In genomic region chr10:73625884-73626753, GRCh38 we compare ENCODE assay signal across 8 cellular contexts. TPM values are rescaled to one million over a fixed set of nuclear protein-coding genes. Genes with fewer than 3 reads are reported as not detected.
DNase-seq lines count a peak whose midpoint lies in the region; TF ChIP-seq lines count a peak whose summit lies in the region.

No MANE protein-coding gene starts in this region.

- WGBS in suprapubic skin = under 1% methylated on average over 37 of the region's 42 CpGs

- no peaks in the 10 kb centered on the region for H3K9me3 ChIP-seq in suprapubic skin

- DNase-seq in GM04504 (ENCODE audit: low read depth) (peak; percentile 95), HFFc6 (peak; percentile 96), NAMALWA (ENCODE audit: low spot score) (peak; percentile 96), SK-MEL-5 (ENCODE audit: low read depth, low spot score) (peak; percentile 95), glomerular endothelial cell (ENCODE audit: extremely low read depth, low read depth, low spot score) (peak; percentile 97), nucleus accumbens (lab: John Stamatoyannopoulos, UW) (peak; percentile 40 to 95 (median 80)), suprapubic skin (ENCODE audit: low spot score in 2 of 2) (peak; percentile 95)
- peak; percentile 92 for DNase-seq in activated naive CD4-positive, alpha-beta T cell treated with anti-CD3 and anti-CD28 coated beads, Interleukin-2, amount 50 U/mL, for 16 hours

- peaks cover 17% of the 10 kb centered on the region for H3K4me1 ChIP-seq in suprapubic skin

- no peaks in the 10 kb centered on the region; the same call in 1 of the 2 replicates for H3K27me3 Mint-ChIP-seq in HFFc6 (ENCODE audit: insufficient read depth)

- peaks cover 15% of the 10 kb centered on the region for H3K4me1 Mint-ChIP-seq in HFFc6 (ENCODE audit: low read depth)

- peak overlapping the region; percentile 95 for H3K4me3 ChIP-seq in suprapubic skin

- TF ChIP-seq CTCF in HFFc6 (IDR thresholded peaks at IDR 0.05) (no peak), suprapubic skin (IDR thresholded peaks at IDR 0.05) (no peak)

- peaks cover 8% of the 10 kb centered on the region for H3K36me3 Mint-ChIP-seq in HFFc6 (ENCODE audit: low read depth)

- in situ Hi-C loops in SK-MEL-5 (cut with HindIII; ENCODE audit: low pct_unique_long_range_greater_than_20kb, low sequenced_read_pairs) = no loop called here

- peak overlapping the region; percentile 92 for H3K27ac ChIP-seq in suprapubic skin

- no peaks in the 10 kb centered on the region for H3K9me3 Mint-ChIP-seq in HFFc6

- peak overlapping the region; percentile 94 for H3K4me3 Mint-ChIP-seq in HFFc6

- H3K27ac Mint-ChIP-seq in HFFc6 = peak overlapping the region; percentile 97

- TF ChIP-seq EP300 in suprapubic skin (IDR thresholded peaks at IDR 0.05) = no peak

- TF ChIP-seq POLR2A in suprapubic skin (IDR thresholded peaks at IDR 0.05) = peak in 1 of 2 donors; percentile 58

- H3K27me3 ChIP-seq in suprapubic skin = no peaks in the 10 kb centered on the region

- H3K36me3 ChIP-seq in suprapubic skin = no peaks in the 10 kb centered on the region

RNA-seq across cellular contexts. Expression of gene MYOZ1, which starts 15.2 kb away (rescaled TPM):
- total RNA-seq in HFFc6 (2021; fragmentation: NEBNext Ultra II Directional; extraction: Animal tissue kit (Norgen Biotek cat#: 25700)) = 1 to 10 TPM in 3 of 6 experiments, under 1 TPM in 3; 0.41 to 2.5 (median 0.90) TPM
- 0.21 TPM in 1 of 2 replicates, not detected in the other for total RNA-seq in SK-MEL-5 (2014; rRNA removed; shearing (Covaris generic))
- polyA plus RNA-seq in SK-MEL-5 (2015; cell fraction: cytosol; rRNA removed) = not detected in 2 replicates
- not detected in 2 replicates for polyA plus RNA-seq in SK-MEL-5 (2015; cell fraction: nucleus; rRNA removed)
- total RNA-seq in glomerular endothelial cell (not detected in 2 replicates), suprapubic skin (1 to 10 TPM in 1 of 4 donors, under 1 TPM in 1, not detected in 2; 0.73 to 1.3 TPM)

RNA-seq across cellular contexts. Expression of gene SYNPO2L, which starts 29.7 kb away (rescaled TPM):
- 1 to 10 TPM; 1.5 to 3.3 (median 1.6) TPM for total RNA-seq in HFFc6 (2021; fragmentation: NEBNext Ultra II Directional; extraction: Animal tissue kit (Norgen Biotek cat#: 25700))
- total RNA-seq in SK-MEL-5 (2014; rRNA removed; shearing (Covaris generic)) = not detected in 2 replicates
- not detected in 2 replicates for polyA plus RNA-seq in SK-MEL-5 (2015; cell fraction: cytosol; rRNA removed)
- not detected in 2 replicates for polyA plus RNA-seq in SK-MEL-5 (2015; cell fraction: nucleus; rRNA removed)
- total RNA-seq in glomerular endothelial cell (not detected in 2 replicates), suprapubic skin (not detected)

RNA-seq across cellular contexts. Expression of gene USP54, which starts 35.0 kb away (rescaled TPM):
- 10 to 100 TPM in 5 of 6 experiments, 1 to 10 TPM in 1; 9.1 to 12.9 (median 10.7) TPM for total RNA-seq in HFFc6 (2021; fragmentation: NEBNext Ultra II Directional; extraction: Animal tissue kit (Norgen Biotek cat#: 25700))
- 112 and 113 TPM in 2 replicates for total RNA-seq in SK-MEL-5 (2014; rRNA removed; shearing (Covaris generic))
- polyA plus RNA-seq in SK-MEL-5 (2015; cell fraction: cytosol; rRNA removed) = 46.2 and 69.4 TPM in 2 replicates
- polyA plus RNA-seq in SK-MEL-5 (2015; cell fraction: nucleus; rRNA removed) = 169 and 224 TPM in 2 replicates
- total RNA-seq in glomerular endothelial cell (9.7 and 16.4 TPM in 2 replicates), suprapubic skin (100 to 1,000 TPM in 1 of 4 donors, 10 to 100 TPM in 3; 52.2 to 110 (median 79.5) TPM)

Comparison
In these comparisons a context has a peak if more than half of its experiments do, and no peak if none do; other contexts are left out.
1. Peak in every context shown above with its lines: DNase-seq, H3K4me3 ChIP-seq and H3K27ac ChIP-seq.